In genomic region chr5:122292357-122292756, GRCh38 we compare ENCODE assay signal across 21 cellular contexts. TPM values are rescaled to one million over a fixed set of nuclear protein-coding genes. Genes with fewer than 3 reads are reported as not detected.
DNase-seq lines count a peak whose midpoint lies in the region; ATAC-seq and TF ChIP-seq lines count a peak whose summit lies in the region.
"Had no signal": no experiment of that assay in that cellular context is flagged by ENCODE, and none has a peak within 500 bp of the region (broad histone marks: within the 10 kb centered on the region; RNA-seq: fewer than 3 reads in every experiment).

No MANE protein-coding gene starts in this region.

- dilution Hi-C loops in IMR-90 (cut with HindIII; ENCODE audit: low sequenced_read_pairs, unreplicated experiment) (no loop called here), mammary epithelial cell (cut with HindIII; ENCODE audit: low sequenced_read_pairs) (no loop called here)

- in situ Hi-C loops in IMR-90 (cut with MboI; ENCODE audit: low sequenced_read_pairs) (no loop called here), mammary epithelial cell (cut with MboI; ENCODE audit: low sequenced_read_pairs in 2 of 2) (no loop called here)

- H3K4me3 ChIP-seq in IMR-90 (ENCODE audit: insufficient read depth, low read depth, low read length) (no peak overlapping the region), hepatocyte (no peak overlapping the region), smooth muscle cell (no peak overlapping the region), mammary epithelial cell (replicated peaks in 1 of 3; ENCODE audit: insufficient read depth in 1 of 3, low read depth in 2 of 3, low read length in 3 of 3) (no peak overlapping the region)
- H3K4me3 ChIP-seq: GM12878, HAP-1 had no signal

- H2BK120ac ChIP-seq in IMR-90 (ENCODE audit: low read depth, low read length) = no peak overlapping the region

- H3K9me3 ChIP-seq in IMR-90 (ENCODE audit: control insufficient read depth, insufficient read depth, low read length) (no peaks in the 10 kb centered on the region), hepatocyte (ENCODE audit: low read depth) (no peaks in the 10 kb centered on the region), smooth muscle cell (replicated peaks; ENCODE audit: low read depth) (no peaks in the 10 kb centered on the region), mammary epithelial cell (replicated peaks; ENCODE audit: insufficient read depth, low read length) (no peaks in the 10 kb centered on the region)
- H3K9me3 ChIP-seq: HAP-1, SK-N-SH had no signal

- no peak overlapping the region for H4K8ac ChIP-seq in IMR-90 (ENCODE audit: low read depth in 2 of 2, low read length in 2 of 2)

- peaks cover 5% of the 10 kb centered on the region; the same call in 1 of the 2 replicates for H3K4me1 ChIP-seq in IMR-90 (ENCODE audit: control insufficient read depth, insufficient read depth, low read length)
- H3K4me1 ChIP-seq in hepatocyte (ENCODE audit: insufficient read depth) = peaks cover 14% of the 10 kb centered on the region
- no peaks in the 10 kb centered on the region for H3K4me1 ChIP-seq in smooth muscle cell (ENCODE audit: low read depth)
- no peaks in the 10 kb centered on the region for H3K4me1 ChIP-seq in mammary epithelial cell (ENCODE audit: insufficient read depth, low read length)

- TF ChIP-seq RAD21 in IMR-90 (IDR thresholded peaks at IDR 0.05; ENCODE audit: low read length) = no peak

- H2AFZ ChIP-seq in IMR-90 (replicated peaks; ENCODE audit: low read length, poor library complexity) (no peak overlapping the region), hepatocyte (no peak overlapping the region), smooth muscle cell (ENCODE audit: low read depth) (peak overlapping the region; percentile 36), mammary epithelial cell (ENCODE audit: low read depth, low read length) (no peak overlapping the region)

- H3K9ac ChIP-seq in IMR-90 (ENCODE audit: low read depth, low read length) (no peak overlapping the region), smooth muscle cell (ENCODE audit: low read depth) (no peak overlapping the region), mammary epithelial cell (ENCODE audit: insufficient read depth, low read length) (no peak overlapping the region)
- H3K9ac ChIP-seq: SK-N-SH had no signal

- no peak overlapping the region for H2BK5ac ChIP-seq in IMR-90 (ENCODE audit: low read depth, low read length, poor library complexity, severe bottlenecking)

- no peaks in the 10 kb centered on the region for H3F3A ChIP-seq in smooth muscle cell (ENCODE audit: low read depth)

- POLR2A ChIA-PET in IMR-90 (lab: Charles Lee; ENCODE audit: unreplicated experiment) = no interaction called here

- intact Hi-C loops in IMR-90 (cut with micrococcal nuclease) (loop anchor here (5.0 kb wide), 1 partner anchor 95 kb away; no protein-coding TSS in a partner anchor), mammary epithelial cell (cut with micrococcal nuclease) (no loop called here)

- H3K79me2 ChIP-seq in hepatocyte (no peaks in the 10 kb centered on the region), smooth muscle cell (ENCODE audit: low read depth) (no peaks in the 10 kb centered on the region), mammary epithelial cell (ENCODE audit: insufficient read depth, low read length) (no peaks in the 10 kb centered on the region)

- no peak overlapping the region for H3K56ac ChIP-seq in IMR-90 (ENCODE audit: extremely low read depth, insufficient read depth, low read length)

- H2BK20ac ChIP-seq in IMR-90 (ENCODE audit: low read depth, low read length) = no peak overlapping the region

- no peak overlapping the region for H3K14ac ChIP-seq in IMR-90 (replicated peaks; ENCODE audit: low read depth, low read length)

- TF ChIP-seq POLR2A in IMR-90 (IDR thresholded peaks at IDR 0.05; ENCODE audit: low read depth, low read length) = no peak

- no peaks in the 10 kb centered on the region for H4K20me1 ChIP-seq in IMR-90 (ENCODE audit: insufficient read depth, low read length)
- H4K20me1 ChIP-seq in hepatocyte (ENCODE audit: insufficient read depth, poor library complexity, severe bottlenecking) = no peaks in the 10 kb centered on the region
- no peaks in the 10 kb centered on the region for H4K20me1 ChIP-seq in smooth muscle cell (ENCODE audit: low read depth)
- H4K20me1 ChIP-seq in mammary epithelial cell (ENCODE audit: insufficient read depth, low read length) = no peaks in the 10 kb centered on the region

- TF ChIP-seq CTCF in IMR-90 (conservative IDR thresholded peaks at IDR 0.05; ENCODE audit: low read depth, low read length) (no peak), hepatocyte (IDR thresholded peaks at IDR 0.05; ENCODE audit: poor library complexity) (no peak), smooth muscle cell (IDR thresholded peaks at IDR 0.05; ENCODE audit: borderline replicate concordance, insufficient read depth, poor library complexity, severe bottlenecking) (no peak), mammary epithelial cell (conservative IDR thresholded peaks at IDR 0.05 in 1 of 2, IDR thresholded peaks at IDR 0.05 in 1 of 2; ENCODE audit: extremely low read depth in 1 of 2, insufficient read depth in 1 of 2, low read depth in 1 of 2, low read length in 2 of 2) (no peak)

- no peak overlapping the region for H4K5ac ChIP-seq in IMR-90 (ENCODE audit: low read depth, low read length)

- BruUV-seq in IMR-90 (replicated peaks; lab: Mats Ljungman, UMichigan) = no TSS peak
- BruUV-seq in mammary epithelial cell (replicated peaks; lab: Mats Ljungman, UMichigan) = no TSS peak

- no peaks in the 10 kb centered on the region for H3K27me3 ChIP-seq in IMR-90 (ENCODE audit: control insufficient read depth, insufficient read depth, low read length)
- no peaks in the 10 kb centered on the region for H3K27me3 ChIP-seq in hepatocyte
- H3K27me3 ChIP-seq in smooth muscle cell (ENCODE audit: low read depth) = no peaks in the 10 kb centered on the region
- no peaks in the 10 kb centered on the region for H3K27me3 ChIP-seq in mammary epithelial cell (ENCODE audit: insufficient read depth, low read length)

- no peaks in the 10 kb centered on the region for H3K36me3 ChIP-seq in IMR-90 (ENCODE audit: control insufficient read depth, insufficient read depth, low read length)
- no peaks in the 10 kb centered on the region for H3K36me3 ChIP-seq in hepatocyte (replicated peaks; ENCODE audit: insufficient read depth, low read depth)
- H3K36me3 ChIP-seq in smooth muscle cell (ENCODE audit: low read depth) = no peaks in the 10 kb centered on the region
- H3K36me3 ChIP-seq in mammary epithelial cell (ENCODE audit: insufficient read depth, low read length) = no peaks in the 10 kb centered on the region
- H3K36me3 ChIP-seq: HAP-1 had no signal

- H3K4me2 ChIP-seq in IMR-90 (ENCODE audit: low read depth, low read length) = peak overlapping the region; percentile 44
- no peak overlapping the region for H3K4me2 ChIP-seq in hepatocyte
- H3K4me2 ChIP-seq in smooth muscle cell = peak overlapping the region; percentile 42
- no peak overlapping the region for H3K4me2 ChIP-seq in mammary epithelial cell (ENCODE audit: insufficient read depth, low read depth, low read length)
- H3K4me2 ChIP-seq: SK-N-SH had no signal

- CTCF ChIA-PET in IMR-90 (lab: Yijun Ruan, JAX) = interaction anchor here (0.6 to 0.7 kb wide), 2 partner anchors 12 to 92 kb away, joined by 3 to 6 read pairs; no protein-coding TSS in a partner anchor
- CTCF ChIA-PET in mammary epithelial cell (lab: Charles Lee; ENCODE audit: low non-redundant PET) = no interaction called here

- H2AK9ac ChIP-seq in IMR-90 (replicated peaks; ENCODE audit: low read depth, low read length, poor library complexity) = no peak overlapping the region

- H3K27ac ChIP-seq in IMR-90 (ENCODE audit: insufficient read depth, low read length) (no peak overlapping the region; the same call in 1 of the 2 replicates), hepatocyte (peak overlapping the region; percentile 7), smooth muscle cell (ENCODE audit: low read depth) (peak overlapping the region; percentile 69), mammary epithelial cell (ENCODE audit: insufficient read depth, low read depth, low read length) (no peak overlapping the region)

- no peak overlapping the region for H3K23ac ChIP-seq in IMR-90 (ENCODE audit: low read depth, low read length)

- H3K18ac ChIP-seq in IMR-90 (ENCODE audit: low read depth, low read length) = no peak overlapping the region

- WGBS in IMR-90 (ENCODE audit: extremely low coverage in 2 of 2, insufficient read length in 1 of 2), 2 experiments = no CpG with 5 or more reads among the region's 1 CpG
- WGBS in hepatocyte (ENCODE audit: low lambda C conversion rate, missing lambda C conversion rate) = 39% methylated on average over 1 of the region's 1 CpG
- WGBS in smooth muscle cell (ENCODE audit: low lambda C conversion rate) = 6% methylated on average over 1 of the region's 1 CpG
- WGBS in mammary epithelial cell (ENCODE audit: low coverage, missing lambda C conversion rate) = 75% methylated on average over 1 of the region's 1 CpG

- no peak overlapping the region for H2AK5ac ChIP-seq in IMR-90 (ENCODE audit: low read depth, low read length)

- H4K91ac ChIP-seq in IMR-90 (ENCODE audit: insufficient read depth, low read depth, low read length) = no peak overlapping the region

- H3K9me1 ChIP-seq in IMR-90 (ENCODE audit: insufficient read depth, low read length) = peaks cover 4% of the 10 kb centered on the region; the same call in 1 of the 2 replicates

- peak; percentile 80 for ATAC-seq in IMR-90 (ENCODE audit: low read depth)
- ATAC-seq: GM12878, Panc1, Right ventricle myocardium inferior had no signal

- no peak overlapping the region for H3K4ac ChIP-seq in IMR-90 (ENCODE audit: low read depth, low read length)

- no peak overlapping the region for H2BK15ac ChIP-seq in IMR-90 (ENCODE audit: low read depth, low read length)

- no peaks in the 10 kb centered on the region for H3K79me1 ChIP-seq in IMR-90 (ENCODE audit: low read depth in 1 of 2, low read length in 2 of 2)

- DNase-seq in IMR-90 = peak; percentile 74
- peak; percentile 35 for DNase-seq in amniotic epithelial cell (ENCODE audit: low read depth)
- DNase-seq in hepatocyte (ENCODE audit: low spot score) = no peak
- no peak for DNase-seq in smooth muscle cell (lab: John Stamatoyannopoulos, UW; ENCODE audit: unreplicated experiment)
- no peak for DNase-seq in mammary epithelial cell
- DNase-seq in DMS 273 (lab: John Stamatoyannopoulos, UW; ENCODE audit: unreplicated experiment) = no peak
- DNase-seq in activated CD4-positive, alpha-beta T cell treated with anti-CD3 and anti-CD28 coated beads for 48 hours = no peak
- no peak for DNase-seq in NCI-H1105 (lab: John Stamatoyannopoulos, UW)
- DNase-seq: C1 segment of cervical spinal cord, DMS153, NCI-H1417 treated with DMSO at 0.1 percent for 48 hours, NCI-H2029 treated with DMSO at 0.1 percent for 48 hours, NCI-H748 treated with DMSO at 0.1 percent for 48 hours, SK-N-SH had no signal

- no peaks in the 10 kb centered on the region for H3K9me2 ChIP-seq in hepatocyte (replicated peaks; ENCODE audit: insufficient read depth)
- H3K9me2 ChIP-seq: SK-N-SH had no signal

RNA-seq across cellular contexts. Expression of gene SNCAIP, which starts 19.7 kb away (rescaled TPM):
- total RNA-seq in IMR-90 (2012; rRNA removed) (19.0 and 22.5 TPM in 2 replicates), hepatocyte (19.0 and 19.1 TPM in 2 replicates), smooth muscle cell (7.2 and 15.5 TPM in 2 replicates), mammary epithelial cell (under 1 TPM in 1 of 2 donors, not detected in 1; under 0.01 TPM)
- polyA plus RNA-seq in IMR-90 (2012; rRNA removed) (14.2 and 15.3 TPM in 2 replicates), hepatocyte (7.1 and 11.4 TPM in 2 replicates), smooth muscle cell (7.0 and 8.0 TPM in 2 replicates), mammary epithelial cell (not detected)
- 3.0 and 3.5 TPM in 2 replicates for polyA plus RNA-seq in IMR-90 (2012; cell fraction: cytosol; rRNA removed)
- 10.8 and 19.7 TPM in 2 replicates for polyA plus RNA-seq in IMR-90 (2012; cell fraction: nucleus; rRNA removed; ENCODE audit: low replicate concordance)
- polyA minus RNA-seq in mammary epithelial cell = not detected
- total RNA-seq: HT-29, LHCN-M2 had no signal
- polyA plus RNA-seq: IgD-negative memory B cell, SK-N-SH had no signal

Comparison
In these comparisons a context has a peak if more than half of its experiments do, and no peak if none do; other contexts are left out.
1. DNase-seq: peak in IMR-90 (single experiment) and amniotic epithelial cell (single experiment); none in hepatocyte (single experiment), smooth muscle cell (single experiment), mammary epithelial cell (single experiment), DMS 273 (single experiment), activated CD4-positive, alpha-beta T cell treated with anti-CD3 and anti-CD28 coated beads for 48 hours (single experiment) and NCI-H1105 (single experiment).
2. H3K27ac ChIP-seq: peak in hepatocyte (single experiment) and smooth muscle cell (single experiment); none in IMR-90 (single experiment) and mammary epithelial cell (single experiment).
3. H3K4me2 ChIP-seq: peak in IMR-90 (single experiment) and smooth muscle cell (single experiment); none in hepatocyte (single experiment) and mammary epithelial cell (single experiment).